ENCODE assay signal across 34 cellular contexts in the genomic region with DNA sequence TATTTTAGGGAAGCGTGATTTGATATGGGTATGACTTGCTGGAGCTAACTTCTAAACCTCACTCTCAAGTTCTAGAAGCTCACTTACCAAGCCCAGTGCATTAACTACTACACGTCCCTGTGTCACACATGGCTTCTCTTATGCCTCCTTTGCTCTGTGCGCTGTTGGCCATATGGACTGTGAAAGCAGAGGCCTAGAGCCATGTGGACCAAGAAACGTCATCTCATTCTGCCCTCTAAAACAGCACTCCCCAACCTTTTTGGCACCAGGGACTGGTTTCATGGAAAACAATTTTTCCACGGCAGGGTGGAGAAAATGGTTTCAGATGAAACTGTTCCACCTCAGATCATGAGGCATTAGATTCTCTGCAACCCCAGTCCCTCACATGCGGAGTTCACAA. TPM values are rescaled to one million over a fixed set of nuclear protein-coding genes. Genes with fewer than 3 reads are reported as not detected.
"Had no signal": no experiment of that assay in that cellular context is flagged by ENCODE, and none has a peak within 500 bp of the region (broad histone marks: within the 10 kb centered on the region; RNA-seq: fewer than 3 reads in every experiment).

No MANE protein-coding gene starts in this region.

- H3K27me3 ChIP-seq: adrenal gland, ascending aorta, breast epithelium, cardiac muscle cell, esophagus squamous epithelium, gastroesophageal sphincter had no signal

- DNase-seq: activated B cell treated with CpG ODN at 0.5 μM for 24 hours; activated CD4-positive, alpha-beta T cell treated with anti-CD3 and anti-CD28 coated beads for 48 hours; activated CD4-positive, alpha-beta T cell treated with anti-CD3 and anti-CD28 coated beads, Interleukin-2, amount 50 U/mL, for 1 hour; activated CD4-positive, alpha-beta T cell treated with anti-CD3 and anti-CD28 coated beads, Interleukin-2, amount 50 U/mL, for 48 hours; activated CD8-positive, alpha-beta memory T cell treated with anti-CD3 and anti-CD28 coated beads for 24 hours; activated CD8-positive, alpha-beta T cell treated with anti-CD3 and anti-CD28 coated beads for 36 hours; activated effector memory CD4-positive, alpha-beta T cell treated with anti-CD3 and anti-CD28 coated beads, Interleukin-2, amount 50 U/mL, for 16 hours; activated naive CD4-positive, alpha-beta T cell treated with anti-CD3 and anti-CD28 coated beads for 36 hours; activated naive CD8-positive, alpha-beta T cell treated with anti-CD3 and anti-CD28 coated beads for 36 hours; activated naive CD8-positive, alpha-beta T cell treated with anti-CD3 and anti-CD28 coated beads, Interleukin-2, amount 50 U/mL, for 24 hours; activated T-cell treated with anti-CD3 and anti-CD28 coated beads, Interleukin-2, amount 50 U/mL, for 4 hours; adrenal gland; central memory CD4-positive, alpha-beta T cell; cortex of kidney; dermis blood vessel endothelial cell; effector CD4-positive, alpha-beta T cell; effector memory CD8-positive, alpha-beta T cell; esophagus squamous epithelium; foreskin melanocyte; SW 1271; T-cell; T1000; WERI-Rb-1 had no signal

- H3K27ac ChIP-seq: adrenal gland, ascending aorta, breast epithelium, cardiac muscle cell, epithelial cell of prostate, esophagus squamous epithelium, gastroesophageal sphincter, WERI-Rb-1 had no signal

- H3K4me3 ChIP-seq: adrenal gland, ascending aorta, breast epithelium, cardiac muscle cell, esophagus squamous epithelium, gastroesophageal sphincter had no signal

- H3K9me3 ChIP-seq: adrenal gland, ascending aorta, breast epithelium, esophagus squamous epithelium, gastroesophageal sphincter had no signal

- H3K4me1 ChIP-seq: ascending aorta, breast epithelium, esophagus squamous epithelium, gastroesophageal sphincter had no signal

- ATAC-seq: activated CD4-positive, CD25-positive, alpha-beta regulatory T cell treated with anti-CD3 and anti-CD28 coated beads, Interleukin-2, amount 50 U/mL, for 24 hours; activated CD8-positive, alpha-beta T cell treated with anti-CD3 and anti-CD28 coated beads for 36 hours; activated naive CD8-positive, alpha-beta T cell treated with anti-CD3 and anti-CD28 coated beads, Interleukin-2, amount 50 U/mL, for 24 hours; activated T-cell treated with anti-CD3 and anti-CD28 coated beads, Interleukin-2, amount 50 U/mL, for 4 hours; effector memory CD8-positive, alpha-beta T cell; gastroesophageal sphincter; T-cell had no signal

RNA-seq across cellular contexts. Expression of gene CPNE9, which starts 42.7 kb away (rescaled TPM):
- total RNA-seq: activated CD8-positive, alpha-beta T cell treated with anti-CD3 and anti-CD28 coated beads for 36 hours; activated naive CD4-positive, alpha-beta T cell treated with anti-CD3 and anti-CD28 coated beads for 36 hours; activated naive CD8-positive, alpha-beta T cell treated with anti-CD3 and anti-CD28 coated beads for 36 hours; ascending aorta; breast epithelium; cardiac muscle cell; chondrocyte; dermis blood vessel endothelial cell; endothelial cell of umbilical vein; esophagus squamous epithelium; fibroblast of villous mesenchyme; glomerular endothelial cell had no signal
- polyA plus RNA-seq: endothelial cell of umbilical vein, fibroblast of lung had no signal
